In genomic region chrX:106038625-106039024, GRCh38 we compare ENCODE assay signal across 1 cellular context.
TF ChIP-seq lines count a peak whose summit lies in the region.

Gene SERPINA7 (minus strand): TSS chrX:106038727. CDS start chrX:106037058, 1,669 bp downstream.

TF ChIP-seq in HepG2, 621 proteins besides CTCF, POLR2A, EP300 and RAD21 (continued from another document and continues in another):
- TF ChIP-seq ZNF407 (CRISPR knock-in tag; IDR thresholded peaks at IDR 0.05; ENCODE audit: not compliant biosample characterization) (no peak), ZBTB7A (CRISPR knock-in tag; IDR thresholded peaks at IDR 0.05) (no peak), ONECUT2 (CRISPR knock-in tag; IDR thresholded peaks at IDR 0.05) (no peak), ZFP36L2 (CRISPR knock-in tag; IDR thresholded peaks at IDR 0.05) (no peak), ETS1 (CRISPR knock-in tag; IDR thresholded peaks at IDR 0.05) (no peak), HNF1B (CRISPR knock-in tag; IDR thresholded peaks at IDR 0.05) (peak; percentile 85), ZZZ3 (CRISPR knock-in tag; IDR thresholded peaks at IDR 0.05; ENCODE audit: borderline replicate concordance) (no peak), ZNF567 (CRISPR knock-in tag; IDR thresholded peaks at IDR 0.05; ENCODE audit: borderline replicate concordance) (no peak), FOXC1 (CRISPR knock-in tag; IDR thresholded peaks at IDR 0.05; ENCODE audit: borderline replicate concordance) (no peak), HOXA3 (CRISPR knock-in tag; IDR thresholded peaks at IDR 0.05) (no peak), YEATS2 (CRISPR knock-in tag; IDR thresholded peaks at IDR 0.05; ENCODE audit: borderline replicate concordance) (no peak), ATRX (CRISPR knock-in tag; IDR thresholded peaks at IDR 0.05; ENCODE audit: borderline replicate concordance) (no peak), ZEB1 (IDR thresholded peaks at IDR 0.05; ENCODE audit: insufficient replicate concordance, low read depth) (no peak), ZNF639 (CRISPR knock-in tag; conservative IDR thresholded peaks at IDR 0.05) (no peak), AGO1 (IDR thresholded peaks at IDR 0.05; ENCODE audit: low read depth, low read length, poor library complexity, severe bottlenecking) (no peak), KIAA2018 (CRISPR knock-in tag; IDR thresholded peaks at IDR 0.05; ENCODE audit: borderline replicate concordance) (no peak), HES4 (CRISPR knock-in tag; IDR thresholded peaks at IDR 0.05; ENCODE audit: borderline replicate concordance) (no peak), ARID3A (IDR thresholded peaks at IDR 0.05; ENCODE audit: low read depth, low read length) (peak; percentile 80), HNRNPLL (IDR thresholded peaks at IDR 0.05; ENCODE audit: low read depth, low read length, poor library complexity, severe bottlenecking) (no peak), ZNF746 (CRISPR knock-in tag; IDR thresholded peaks at IDR 0.05) (no peak), MYPOP (CRISPR knock-in tag; IDR thresholded peaks at IDR 0.05) (no peak), SRSF1 (optimal IDR thresholded peaks at IDR 0.05; ENCODE audit: low read depth, low read length) (no peak), ZNF670 (CRISPR knock-in tag; IDR thresholded peaks at IDR 0.05; ENCODE audit: borderline replicate concordance) (no peak), ZFY (CRISPR knock-in tag; IDR thresholded peaks at IDR 0.05) (no peak)
